Comparison of ENCODE assay signal across 8 cellular contexts in the genomic region with DNA sequence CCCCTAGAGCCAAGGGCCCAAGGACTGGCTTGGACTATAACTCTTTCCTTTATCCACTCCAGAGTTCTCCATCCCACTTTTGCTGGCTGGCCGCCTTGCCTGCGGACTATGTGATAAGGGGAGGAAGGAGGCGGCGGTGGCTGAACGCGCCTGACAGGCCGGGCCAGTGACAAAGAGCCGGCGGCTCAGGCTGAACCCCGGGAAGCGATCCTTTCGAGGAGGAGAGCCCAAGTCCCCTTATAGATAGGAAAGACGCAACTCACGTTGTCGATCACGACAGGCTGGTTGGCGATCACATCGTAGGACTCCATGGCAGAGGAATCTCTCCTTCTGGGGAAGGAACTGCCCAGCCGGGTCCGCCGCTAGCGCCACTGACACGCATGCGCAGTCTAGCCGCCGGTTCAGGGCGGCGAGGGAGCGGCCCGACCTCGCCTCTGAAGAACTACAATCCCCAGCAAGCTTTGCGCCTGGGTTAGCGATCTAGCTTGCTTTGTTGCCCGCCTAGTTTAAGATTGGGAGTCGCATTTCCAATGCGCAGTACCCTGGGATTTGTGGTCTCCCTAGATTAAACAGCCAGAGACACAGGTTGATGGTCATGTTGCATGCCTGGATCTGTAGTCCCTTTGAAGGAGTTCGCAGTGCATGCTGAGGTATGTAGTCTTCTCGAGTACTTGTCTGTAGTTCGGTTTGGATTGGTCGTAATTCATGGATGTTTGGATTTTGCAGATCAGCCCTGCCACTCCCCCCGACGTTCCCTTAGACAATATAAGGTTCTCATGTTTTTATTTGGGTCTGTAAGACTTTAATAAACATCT. TPM values are rescaled to one million over a fixed set of nuclear protein-coding genes. Genes with fewer than 3 reads are reported as not detected.
DNase-seq lines count a peak whose midpoint lies in the region; ATAC-seq and TF ChIP-seq lines count a peak whose summit lies in the region.

A gene (minus strand): TSS at position 376 of the 815 bp plus-strand sequence. CDS start 65 bp downstream, at position 311.

- H3K27me3 Mint-ChIP-seq in CD14-positive monocyte (ENCODE audit: low read depth in 3 of 3): no peaks in the 10 kb centered on the region

- ATAC-seq in GM19395 (IDR thresholded peaks at IDR 0.05; ENCODE audit: unreplicated experiment) (peak; percentile 60), HG03558 (IDR thresholded peaks at IDR 0.05; ENCODE audit: extremely low read depth, unreplicated experiment) (peak; percentile 39)

- H3K4me1 Mint-ChIP-seq in CD14-positive monocyte: peaks cover 40% of the 10 kb centered on the region

- H3K4me3 Mint-ChIP-seq in CD14-positive monocyte: peak within 1 kb of the TSS in 1 of 2 donors; percentile 4

- DNase-seq in CD14-positive monocyte (ENCODE audit: low spot score) (peak; percentile 94), NCI-H748 treated with DMSO at 0.1 percent for 48 hours (lab: John Stamatoyannopoulos, UW) (peak; percentile 92), dedifferentiated amniotic fluid mesenchymal stem cell (ENCODE audit: extremely low spot score) (peak; percentile 97), left kidney (ENCODE audit: low read depth, low spot score) (peak; percentile 100)
- DNase-seq in activated CD4-positive, alpha-beta T cell treated with anti-CD3 and anti-CD28 coated beads, Interleukin-2, amount 50 U/mL, for 24 hours (ENCODE audit: low read depth in 1 of 2, low spot score in 1 of 2): peak; percentile 92
- DNase-seq in stimulated activated CD4-positive, alpha-beta T cell treated with anti-CD3 and anti-CD28 coated beads, Interleukin-2, amount 100 ng/mL, for 24 hours: peak; percentile 93 to 94

- H3K36me3 Mint-ChIP-seq in CD14-positive monocyte: peaks cover 17 to 26% of the 10 kb centered on the region in 2 donors

- no peaks in the 10 kb centered on the region for H3K9me3 Mint-ChIP-seq in CD14-positive monocyte

- no peak for TF ChIP-seq CTCF in CD14-positive monocyte (IDR thresholded peaks at IDR 0.05)

- intact Hi-C loops in CD14-positive monocyte (cut with micrococcal nuclease): loop anchor here (1.0 to 10.0 kb wide), 8 partner anchors 40 to 368 kb away; a partner anchor contains a TSS

- H3K27ac Mint-ChIP-seq in CD14-positive monocyte: peak within 1 kb of the TSS in 2 of 7 donors; percentile 64 to 70

RNA-seq across cellular contexts. Expression of the gene that starts here (rescaled TPM):
- 10 to 100 TPM; 79.0 to 79.4 TPM for polyA plus RNA-seq in CD14-positive monocyte

Comparison
In these comparisons a context has a peak if more than half of its experiments do, and no peak if none do; other contexts are left out.
1. Peak in every context shown above with its lines: DNase-seq and ATAC-seq.